ENCODE assay signal across 11 cellular contexts in the genomic region with DNA sequence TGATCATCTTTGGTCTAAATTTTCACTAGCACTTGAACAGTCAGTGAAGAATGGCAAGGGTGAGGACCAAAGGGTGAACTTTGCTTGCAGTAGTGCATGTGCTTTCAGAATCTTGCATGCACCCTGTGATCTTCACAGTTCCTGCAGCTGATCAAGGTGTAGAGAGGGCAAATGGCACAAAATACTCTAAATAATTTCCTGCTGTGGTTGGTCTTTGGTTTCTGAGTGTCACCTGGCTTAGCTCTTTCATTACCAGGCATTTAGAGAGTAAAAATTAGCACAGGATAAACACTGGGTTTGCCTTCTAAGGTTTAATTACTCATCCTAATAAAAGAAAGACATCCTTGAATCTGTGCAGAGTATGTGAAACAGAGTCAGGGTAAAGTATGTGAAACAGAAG. TPM values are rescaled to one million over a fixed set of nuclear protein-coding genes. Genes with fewer than 3 reads are reported as not detected.
DNase-seq lines count a peak whose midpoint lies in the region; ATAC-seq and TF ChIP-seq lines count a peak whose summit lies in the region.
"Had no signal": no experiment of that assay in that cellular context is flagged by ENCODE, and none has a peak within 500 bp of the region (broad histone marks: within the 10 kb centered on the region; RNA-seq: fewer than 3 reads in every experiment).

No MANE protein-coding gene starts in this region.

- H3K9ac ChIP-seq in HUES48 (ENCODE audit: low read depth, low read length): no peak overlapping the region

- ATAC-seq in GM19395 (IDR thresholded peaks at IDR 0.05; ENCODE audit: unreplicated experiment): peak; percentile 40

- TF ChIP-seq CTCF in chondrocyte (IDR thresholded peaks at IDR 0.05): no peak

- no peak overlapping the region for H3K4me3 Mint-ChIP-seq in chondrocyte (ENCODE audit: unreplicated experiment)

- no peaks in the 10 kb centered on the region for H3K9me3 Mint-ChIP-seq in chondrocyte (ENCODE audit: low read depth)
- H3K9me3 Mint-ChIP-seq: activated T-cell treated with anti-CD3 and anti-CD28 coated beads, Interleukin-2, amount 50 U/mL, for 4 hours had no signal

- H3K4me1 ChIP-seq in ACC112 (ENCODE audit: control insufficient read depth, insufficient read depth, low read length, unreplicated experiment) (peaks cover 96% of the 10 kb centered on the region), HUES48 (ENCODE audit: control insufficient read depth, insufficient read depth, low read length) (peaks cover 17% of the 10 kb centered on the region)

- H3K4me3 ChIP-seq in ACC112 (ENCODE audit: low read depth, low read length) (peak overlapping the region; percentile 35), HUES48 (ENCODE audit: low read depth, low read length) (no peak overlapping the region)
- H3K4me3 ChIP-seq: thyroid gland had no signal

- H3K36me3 ChIP-seq in ACC112 (ENCODE audit: insufficient read depth, low read length): peaks cover 14% of the 10 kb centered on the region; the same call in 1 of the 2 replicates
- H3K36me3 ChIP-seq in HUES48 (ENCODE audit: control insufficient read depth, insufficient read depth, low read length): peaks cover 10% of the 10 kb centered on the region; the same call in 1 of the 2 replicates
- H3K36me3 ChIP-seq: thyroid gland had no signal

- no peaks in the 10 kb centered on the region for H3K27me3 Mint-ChIP-seq in chondrocyte (ENCODE audit: low read depth)

- H3K27me3 ChIP-seq in ACC112 (ENCODE audit: insufficient read depth, low read length) (no peaks in the 10 kb centered on the region), HUES48 (ENCODE audit: control insufficient read depth, insufficient read depth, low read length) (no peaks in the 10 kb centered on the region)
- H3K27me3 ChIP-seq: thyroid gland had no signal

- H3K79me2 ChIP-seq in ACC112 (ENCODE audit: control insufficient read depth, insufficient read depth, low read length, unreplicated experiment): peaks cover 99% of the 10 kb centered on the region

- peaks cover 94% of the 10 kb centered on the region for H3K4me1 Mint-ChIP-seq in chondrocyte (ENCODE audit: low read depth)

- H3K27ac ChIP-seq in ACC112 (ENCODE audit: low read depth, low read length): peak overlapping the region; percentile 78
- peak overlapping the region; percentile 29 for H3K27ac ChIP-seq in HUES48 (ENCODE audit: low read depth, low read length)

- H3K36me3 Mint-ChIP-seq in chondrocyte (ENCODE audit: low read depth): peaks cover 18% of the 10 kb centered on the region

- H3K9me3 ChIP-seq in HUES48 (ENCODE audit: control insufficient read depth, insufficient read depth, low read length): no peaks in the 10 kb centered on the region
- H3K9me3 ChIP-seq: thyroid gland had no signal

- H2AFZ ChIP-seq in ACC112 (ENCODE audit: low read length, unreplicated experiment): no peak overlapping the region

- H3K27ac Mint-ChIP-seq in chondrocyte (ENCODE audit: unreplicated experiment): peak overlapping the region; percentile 72

- DNase-seq in chondrocyte (ENCODE audit: low spot score): no peak
- no peak for DNase-seq in activated effector memory CD4-positive, alpha-beta T cell treated with Interleukin-2 at 50 U/mL for 16 hours
- no peak for DNase-seq in DMS 273 (lab: John Stamatoyannopoulos, UW; ENCODE audit: unreplicated experiment)
- DNase-seq in GOT3 (lab: John Stamatoyannopoulos, UW): no peak
- no peak for DNase-seq in NOMO-1 treated with DMSO at 0.1 percent for 48 hours (lab: John Stamatoyannopoulos, UW; ENCODE audit: unreplicated experiment)
- DNase-seq: activated T-cell treated with anti-CD3 and anti-CD28 coated beads, Interleukin-2, amount 50 U/mL, for 4 hours; head of caudate nucleus had no signal

RNA-seq across cellular contexts. Expression of gene TIPARP, which starts 11.4 kb away (rescaled TPM):
- 65.3 to 90.5 TPM (median 65.3 TPM) in 3 replicates for total RNA-seq in chondrocyte
